In the genomic region with DNA sequence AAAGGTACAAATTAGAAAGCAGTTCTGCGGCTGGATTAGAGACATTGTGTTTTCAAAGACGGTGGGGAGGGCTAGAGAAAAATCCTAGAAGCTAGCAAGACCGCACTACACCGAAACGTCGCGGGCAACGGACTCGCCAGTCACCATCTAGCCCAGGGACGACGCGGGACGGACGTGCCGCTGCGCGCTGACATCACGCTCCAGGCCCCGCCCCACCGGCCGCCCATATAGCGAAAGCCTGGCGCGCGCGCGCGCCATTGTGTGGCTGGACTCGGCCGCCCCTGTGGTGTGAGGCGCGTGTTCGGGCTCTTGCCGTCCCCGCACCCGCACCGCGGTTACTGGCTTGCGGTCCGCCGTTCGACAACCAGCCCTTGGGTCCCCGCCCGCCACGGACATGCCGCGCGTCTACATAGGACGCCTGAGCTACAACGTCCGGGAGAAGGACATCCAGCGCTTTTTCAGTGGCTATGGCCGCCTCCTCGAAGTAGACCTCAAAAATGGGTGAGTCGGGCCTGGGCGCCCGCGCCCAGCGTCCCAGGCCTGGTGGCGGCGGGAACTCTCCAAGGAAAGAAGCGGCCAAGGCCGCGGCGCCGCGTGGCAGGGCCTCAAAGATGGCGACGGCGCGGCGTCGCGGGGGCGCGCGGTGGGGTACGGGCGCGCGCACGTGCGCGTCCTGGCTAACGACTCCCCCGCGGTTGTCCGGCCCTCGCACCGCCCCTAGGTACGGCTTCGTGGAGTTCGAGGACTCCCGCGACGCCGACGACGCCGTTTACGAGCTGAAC, we compare ENCODE assay signal across 8 cellular contexts. TPM values are rescaled to one million over a fixed set of nuclear protein-coding genes. Genes with fewer than 3 reads are reported as not detected.
DNase-seq lines count a peak whose midpoint lies in the region; TF ChIP-seq lines count a peak whose summit lies in the region.

Gene SRSF6 (plus strand): TSS at position 257 of the 782 bp plus-strand sequence. CDS start 138 bp downstream, at position 395.

- H3K4me3 Mint-ChIP-seq in endodermal cell (peak within 1 kb of the TSS; percentile 89), mesothelial cell of epicardium (peak within 1 kb of the TSS; percentile 88)

- H3K4me3 ChIP-seq in endodermal cell (ENCODE audit: low read length) = peak within 1 kb of the TSS; percentile 90

- peak; percentile 95 for DNase-seq in COR-L47 (lab: John Stamatoyannopoulos, UW)
- DNase-seq in GM20000 (ENCODE audit: low spot score) = peak; percentile 93
- peak; percentile 86 for DNase-seq in HS-5 (ENCODE audit: low read depth)
- DNase-seq in NOMO-1 treated with dmso at 0.1 percent for 144 hours (lab: John Stamatoyannopoulos, UW; ENCODE audit: unreplicated experiment) = peak; percentile 88
- DNase-seq in activated CD8-positive, alpha-beta memory T cell treated with anti-CD3 and anti-CD28 coated beads, Interleukin-2, amount 50 U/mL, for 1 hour (ENCODE audit: extremely low read depth) = peak; percentile 74
- DNase-seq in endodermal cell = peak; percentile 96
- DNase-seq in mesothelial cell of epicardium (ENCODE audit: low spot score in 2 of 2, unreplicated experiment in 2 of 2) = peak; percentile 87 to 95
- DNase-seq in stimulated activated CD8-positive, alpha-beta memory T cell treated with anti-CD3 and anti-CD28 coated beads, Interleukin-15, amount 100 ng/mL, for 4 hours (ENCODE audit: low read depth in 2 of 2) = peak; percentile 84 to 87

- H3K36me3 Mint-ChIP-seq in endodermal cell (ENCODE audit: low read depth) (peaks cover 39% of the 10 kb centered on the region), mesothelial cell of epicardium (peaks cover 24% of the 10 kb centered on the region)

- WGBS in endodermal cell (ENCODE audit: insufficient coverage in 1 of 2, insufficient read length in 1 of 2), 2 experiments = 0% methylated on average over 18 to 101 of the region's 101 CpGs

- H3K27ac Mint-ChIP-seq in endodermal cell = peak within 1 kb of the TSS; percentile 100
- H3K27ac Mint-ChIP-seq in mesothelial cell of epicardium = peak within 1 kb of the TSS; percentile 100

- H3K9me3 Mint-ChIP-seq in endodermal cell (no peaks in the 10 kb centered on the region), mesothelial cell of epicardium (no peaks in the 10 kb centered on the region)

- TF ChIP-seq CTCF in GM20000 (IDR thresholded peaks at IDR 0.05; ENCODE audit: extremely low read depth, missing control alignments) (no peak), endodermal cell (conservative IDR thresholded peaks at IDR 0.05) (no peak), mesothelial cell of epicardium (IDR thresholded peaks at IDR 0.05; ENCODE audit: unreplicated experiment) (no peak)

- H3K4me1 ChIP-seq in endodermal cell (ENCODE audit: control insufficient read depth, insufficient read depth, low read length) = peaks cover 5% of the 10 kb centered on the region

- H3K9me3 ChIP-seq in endodermal cell (ENCODE audit: control insufficient read depth, low read length) = no peaks in the 10 kb centered on the region

- H3K9ac ChIP-seq in endodermal cell (ENCODE audit: extremely low read depth, low read length, poor library complexity, severe bottlenecking) = peak within 1 kb of the TSS; percentile 100

- no peaks in the 10 kb centered on the region for H3K27me3 ChIP-seq in endodermal cell (ENCODE audit: control insufficient read depth, insufficient read depth, low read length, poor library complexity, severe bottlenecking)

- H3K27me3 Mint-ChIP-seq in endodermal cell (ENCODE audit: insufficient read depth) (peaks cover 11% of the 10 kb centered on the region), mesothelial cell of epicardium (ENCODE audit: low read depth) (peaks cover 18% of the 10 kb centered on the region)

- peak within 1 kb of the TSS; percentile 99 for H3K27ac ChIP-seq in endodermal cell (ENCODE audit: low read depth, low read length)

- peaks cover 39% of the 10 kb centered on the region for H3K36me3 ChIP-seq in endodermal cell (ENCODE audit: control insufficient read depth, insufficient read depth, low read length)

- H3K4me1 Mint-ChIP-seq in endodermal cell = peaks cover 14% of the 10 kb centered on the region
- peaks cover 27% of the 10 kb centered on the region for H3K4me1 Mint-ChIP-seq in mesothelial cell of epicardium

RNA-seq across cellular contexts. Expression of gene SRSF6, which starts in this region (rescaled TPM):
- 100 to 1,000 TPM; 146 to 199 TPM for total RNA-seq in endodermal cell
- 156 TPM for polyA plus RNA-seq in endodermal cell (2013, experiment 1 of 2)
- 138 TPM for polyA plus RNA-seq in endodermal cell (2013, experiment 2 of 2)
- 298 to 316 TPM (median 309 TPM) in 3 replicates for total RNA-seq in mesothelial cell of epicardium

Comparison
In these comparisons a context has a peak if more than half of its experiments do, and no peak if none do; other contexts are left out.
1. Peak in every context shown above with its lines: DNase-seq, H3K4me3 ChIP-seq and H3K27ac ChIP-seq.